ENCODE assay signal across 8 cellular contexts in the genomic region with DNA sequence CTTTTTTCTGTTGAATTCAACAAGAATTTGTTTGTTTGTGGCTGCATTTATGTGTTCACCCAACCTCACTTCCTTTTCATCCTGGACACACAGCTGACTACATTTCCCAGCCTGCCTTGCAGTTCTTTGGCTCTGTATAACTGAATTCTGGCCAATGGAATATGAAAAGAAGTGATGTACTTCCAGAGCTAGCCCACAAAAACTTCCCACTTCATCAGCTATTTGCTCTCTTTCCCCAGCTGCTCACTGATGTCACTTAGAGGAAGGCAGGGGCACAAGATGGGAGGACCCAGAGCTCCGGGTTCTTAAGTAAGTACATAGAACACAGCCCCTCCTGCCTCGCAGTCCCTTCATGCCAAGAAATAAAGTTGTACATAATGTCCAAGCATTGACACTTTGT.
DNase-seq lines count a peak whose midpoint lies in the region; ATAC-seq and TF ChIP-seq lines count a peak whose summit lies in the region.
"Had no signal": no experiment of that assay in that cellular context is flagged by ENCODE, and none has a peak within 500 bp of the region (broad histone marks: within the 10 kb centered on the region; RNA-seq: fewer than 3 reads in every experiment).

No MANE protein-coding gene starts in this region.

- no peaks in the 10 kb centered on the region for H3K9me3 Mint-ChIP-seq in memory B cell

- no peaks in the 10 kb centered on the region for H3K36me3 Mint-ChIP-seq in memory B cell

- peak overlapping the region; percentile 34 for H3K4me3 ChIP-seq in choroid plexus epithelial cell (ENCODE audit: low read depth, low read length)
- peak overlapping the region; percentile 23 for H3K4me3 ChIP-seq in urinary bladder (ENCODE audit: low read depth, low read length)

- no peak overlapping the region for H3K27ac Mint-ChIP-seq in memory B cell

- 42% methylated on average over 2 of the region's 2 CpGs for WGBS in urinary bladder

- peak; percentile 7 for TF ChIP-seq CTCF in choroid plexus epithelial cell (conservative IDR thresholded peaks at IDR 0.05; ENCODE audit: low read depth, low read length)

- H3K4me1 Mint-ChIP-seq in memory B cell: peaks cover 29% of the 10 kb centered on the region

- H3K27ac ChIP-seq in urinary bladder (ENCODE audit: low read depth): no peak overlapping the region

- no peak overlapping the region for H3K4me3 Mint-ChIP-seq in memory B cell

- H3K36me3 ChIP-seq in urinary bladder (ENCODE audit: insufficient read depth): no peaks in the 10 kb centered on the region

- no peaks in the 10 kb centered on the region for H3K4me1 ChIP-seq in urinary bladder (ENCODE audit: insufficient read depth)

- H3K27me3 Mint-ChIP-seq in memory B cell: no peaks in the 10 kb centered on the region

- ATAC-seq in memory B cell (ENCODE audit: low read depth): peak; percentile 50
- no peak for ATAC-seq in GM21528 (IDR thresholded peaks at IDR 0.05; ENCODE audit: low FRiP score, unreplicated experiment)

- DNase-seq in NAMALWA (ENCODE audit: low spot score) (peak; percentile 15), choroid plexus epithelial cell (ENCODE audit: low read depth) (peak; percentile 99), memory B cell (ENCODE audit: low spot score in 2 of 2) (no peak)
- DNase-seq in activated CD4-positive, CD25-positive, alpha-beta regulatory T cell (lab: John Stamatoyannopoulos, UW): no peak
- no peak for DNase-seq in stimulated activated naive CD4-positive, alpha-beta T cell treated with Interleukin-2 at 50 U/mL for 16 hours (lab: John Stamatoyannopoulos, UW)
- DNase-seq: activated T-cell treated with anti-CD3 and anti-CD28 coated beads, Interleukin-2, amount 50 U/mL, for 48 hours had no signal

Comparison
In these comparisons a context has a peak if more than half of its experiments do, and no peak if none do; other contexts are left out.
1. DNase-seq: peak in NAMALWA (single experiment) and choroid plexus epithelial cell (single experiment); none in memory B cell (0 of 2), activated CD4-positive, CD25-positive, alpha-beta regulatory T cell (0 of 4) and stimulated activated naive CD4-positive, alpha-beta T cell treated with Interleukin-2 at 50 U/mL for 16 hours (single experiment).